Comparison of ENCODE assay signal across 1 cellular context in the genomic region with DNA sequence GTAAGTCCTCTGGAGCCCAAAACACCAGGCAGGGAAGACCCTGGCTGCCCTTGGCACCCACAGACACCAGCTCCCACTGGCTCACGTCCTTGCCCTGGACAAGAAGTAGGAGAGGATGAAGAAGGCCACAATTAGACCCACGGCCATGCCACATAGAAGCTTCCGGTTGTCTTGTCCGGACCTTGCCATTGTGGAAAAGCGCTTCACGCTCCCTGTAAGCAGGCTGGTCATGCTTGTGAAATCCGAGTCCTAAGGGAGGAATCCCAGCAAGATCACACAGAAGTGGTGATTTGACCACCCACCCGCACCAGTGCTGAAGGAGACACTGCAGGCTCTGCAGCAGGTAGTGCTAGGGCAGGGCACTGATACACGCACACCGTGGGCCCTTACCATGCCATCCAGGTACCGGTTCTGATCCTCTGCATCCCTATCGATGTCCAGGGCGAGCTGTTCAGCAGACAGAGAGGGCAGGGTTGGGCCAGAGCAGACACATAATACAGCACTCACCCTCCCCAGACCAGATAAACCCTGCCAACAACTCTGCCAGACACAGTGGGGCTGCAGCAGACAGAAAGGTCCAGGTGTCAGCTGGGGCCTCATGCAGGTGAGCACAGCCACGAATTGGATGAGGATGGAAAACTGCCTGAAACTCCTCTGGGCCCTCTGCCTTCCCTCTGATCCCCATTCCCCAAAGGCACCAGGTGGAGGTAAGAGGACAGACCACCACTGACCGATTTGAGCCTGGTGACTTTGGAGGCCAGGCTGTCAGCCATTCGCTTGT.
TF ChIP-seq lines count a peak whose summit lies in the region.

No MANE protein-coding gene starts in this region.

TF ChIP-seq in HCT116, 20 proteins besides CTCF, POLR2A, EP300 and RAD21 (continued from another document):
- TF ChIP-seq POLR2AphosphoS5 (IDR thresholded peaks at IDR 0.05; ENCODE audit: low read depth, low read length) (no peak), ZFX (IDR thresholded peaks at IDR 0.05) (no peak), CBX3 (IDR thresholded peaks at IDR 0.05; ENCODE audit: low read depth) (no peak), SRF (IDR thresholded peaks at IDR 0.05; ENCODE audit: low read depth) (no peak), SP1 (IDR thresholded peaks at IDR 0.05; ENCODE audit: low read depth) (no peak), ZNF274 (IDR thresholded peaks at IDR 0.05; ENCODE audit: low read depth, low read length) (no peak)
- TF ChIP-seq, protein P1, sequence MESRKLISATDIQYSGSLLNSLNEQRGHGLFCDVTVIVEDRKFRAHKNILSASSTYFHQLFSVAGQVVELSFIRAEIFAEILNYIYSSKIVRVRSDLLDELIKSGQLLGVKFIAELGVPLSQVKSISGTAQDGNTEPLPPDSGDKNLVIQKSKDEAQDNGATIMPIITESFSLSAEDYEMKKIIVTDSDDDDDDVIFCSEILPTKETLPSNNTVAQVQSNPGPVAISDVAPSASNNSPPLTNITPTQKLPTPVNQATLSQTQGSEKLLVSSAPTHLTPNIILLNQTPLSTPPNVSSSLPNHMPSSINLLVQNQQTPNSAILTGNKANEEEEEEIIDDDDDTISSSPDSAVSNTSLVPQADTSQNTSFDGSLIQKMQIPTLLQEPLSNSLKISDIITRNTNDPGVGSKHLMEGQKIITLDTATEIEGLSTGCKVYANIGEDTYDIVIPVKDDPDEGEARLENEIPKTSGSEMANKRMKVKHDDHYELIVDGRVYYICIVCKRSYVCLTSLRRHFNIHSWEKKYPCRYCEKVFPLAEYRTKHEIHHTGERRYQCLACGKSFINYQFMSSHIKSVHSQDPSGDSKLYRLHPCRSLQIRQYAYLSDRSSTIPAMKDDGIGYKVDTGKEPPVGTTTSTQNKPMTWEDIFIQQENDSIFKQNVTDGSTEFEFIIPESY (IDR thresholded peaks at IDR 0.05; ENCODE audit: extremely low read depth, insufficient replicate concordance, low read length): no peak
